1 cellular context compared by ENCODE assay signal in the genomic region with DNA sequence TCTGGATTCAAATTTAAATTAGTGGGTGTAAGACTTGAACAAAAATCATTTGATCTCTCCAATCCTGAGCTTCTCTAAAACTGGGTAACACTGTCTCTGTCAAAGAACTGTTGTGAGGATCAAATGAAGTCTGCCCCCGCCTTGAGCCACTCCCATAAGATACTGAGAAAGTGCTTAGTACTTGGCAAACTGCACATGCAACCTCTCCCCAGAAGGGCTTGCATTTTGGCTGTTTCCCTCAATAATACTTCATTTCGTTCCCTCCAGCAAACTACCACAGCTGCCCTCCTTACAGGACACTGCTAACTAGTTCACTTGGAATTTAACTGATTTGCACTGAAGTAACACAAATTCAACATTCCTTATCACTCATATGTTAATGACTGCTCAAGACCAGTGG.
TF ChIP-seq lines count a peak whose summit lies in the region.

No MANE protein-coding gene starts in this region.

TF ChIP-seq in HCT116, 20 proteins besides CTCF, POLR2A, EP300 and RAD21 (continued from another document):
- TF ChIP-seq, protein P1, sequence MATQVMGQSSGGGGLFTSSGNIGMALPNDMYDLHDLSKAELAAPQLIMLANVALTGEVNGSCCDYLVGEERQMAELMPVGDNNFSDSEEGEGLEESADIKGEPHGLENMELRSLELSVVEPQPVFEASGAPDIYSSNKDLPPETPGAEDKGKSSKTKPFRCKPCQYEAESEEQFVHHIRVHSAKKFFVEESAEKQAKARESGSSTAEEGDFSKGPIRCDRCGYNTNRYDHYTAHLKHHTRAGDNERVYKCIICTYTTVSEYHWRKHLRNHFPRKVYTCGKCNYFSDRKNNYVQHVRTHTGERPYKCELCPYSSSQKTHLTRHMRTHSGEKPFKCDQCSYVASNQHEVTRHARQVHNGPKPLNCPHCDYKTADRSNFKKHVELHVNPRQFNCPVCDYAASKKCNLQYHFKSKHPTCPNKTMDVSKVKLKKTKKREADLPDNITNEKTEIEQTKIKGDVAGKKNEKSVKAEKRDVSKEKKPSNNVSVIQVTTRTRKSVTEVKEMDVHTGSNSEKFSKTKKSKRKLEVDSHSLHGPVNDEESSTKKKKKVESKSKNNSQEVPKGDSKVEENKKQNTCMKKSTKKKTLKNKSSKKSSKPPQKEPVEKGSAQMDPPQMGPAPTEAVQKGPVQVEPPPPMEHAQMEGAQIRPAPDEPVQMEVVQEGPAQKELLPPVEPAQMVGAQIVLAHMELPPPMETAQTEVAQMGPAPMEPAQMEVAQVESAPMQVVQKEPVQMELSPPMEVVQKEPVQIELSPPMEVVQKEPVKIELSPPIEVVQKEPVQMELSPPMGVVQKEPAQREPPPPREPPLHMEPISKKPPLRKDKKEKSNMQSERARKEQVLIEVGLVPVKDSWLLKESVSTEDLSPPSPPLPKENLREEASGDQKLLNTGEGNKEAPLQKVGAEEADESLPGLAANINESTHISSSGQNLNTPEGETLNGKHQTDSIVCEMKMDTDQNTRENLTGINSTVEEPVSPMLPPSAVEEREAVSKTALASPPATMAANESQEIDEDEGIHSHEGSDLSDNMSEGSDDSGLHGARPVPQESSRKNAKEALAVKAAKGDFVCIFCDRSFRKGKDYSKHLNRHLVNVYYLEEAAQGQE (IDR thresholded peaks at IDR 0.05; ENCODE audit: low read depth) = no peak
- no peak for TF ChIP-seq JUND (IDR thresholded peaks at IDR 0.05)
- TF ChIP-seq ZNF274 (IDR thresholded peaks at IDR 0.05; ENCODE audit: low read depth, low read length) = no peak
- no peak for TF ChIP-seq SIN3A (IDR thresholded peaks at IDR 0.05; ENCODE audit: low read depth)
- no peak for TF ChIP-seq ZBTB33 (IDR thresholded peaks at IDR 0.05; ENCODE audit: extremely low read depth, insufficient replicate concordance, low read length)
- TF ChIP-seq TCF7L2 (IDR thresholded peaks at IDR 0.05; ENCODE audit: borderline replicate concordance, extremely low read depth, insufficient read depth, insufficient read length) = no peak
TF ChIP-seq in HCT116: peak in this region for 0.
